In genomic region chr4:171765514-171765913, GRCh38 we compare ENCODE assay signal across 17 cellular contexts. TPM values are rescaled to one million over a fixed set of nuclear protein-coding genes. Genes with fewer than 3 reads are reported as not detected.
DNase-seq lines count a peak whose midpoint lies in the region; ATAC-seq and TF ChIP-seq lines count a peak whose summit lies in the region.
"Had no signal": no experiment of that assay in that cellular context is flagged by ENCODE, and none has a peak within 500 bp of the region (broad histone marks: within the 10 kb centered on the region; RNA-seq: fewer than 3 reads in every experiment).

No MANE protein-coding gene starts in this region.

- H3K36me3 ChIP-seq in left lung (no peaks in the 10 kb centered on the region), upper lobe of right lung (no peaks in the 10 kb centered on the region)
- H3K36me3 ChIP-seq: BLaER1 treated with 17β-estradiol and CSF1 and Interleukin-3, amounts not matched to agents 10 nM and 100 nM had no signal

- intact Hi-C loops in left lung (cut with DNase I) (no loop called here), upper lobe of right lung (cut with DNase I) (no loop called here)

- H3K4me3 ChIP-seq in left lung (no peak overlapping the region), upper lobe of right lung (no peak overlapping the region)
- H3K4me3 ChIP-seq: A549; BLaER1 treated with 17β-estradiol and CSF1 and Interleukin-3, amounts not matched to agents 10 nM and 100 nM had no signal

- TF ChIP-seq CTCF in left lung (IDR thresholded peaks at IDR 0.05) (no peak), upper lobe of right lung (IDR thresholded peaks at IDR 0.05) (no peak)

- DNase-seq in DMS53 (lab: John Stamatoyannopoulos, UW), result peak; percentile 11
- no peak for DNase-seq in DMS53 treated with DMSO at 0.1 percent for 48 hours (lab: John Stamatoyannopoulos, UW; ENCODE audit: unreplicated experiment)
- no peak for DNase-seq in left lung
- DNase-seq in upper lobe of right lung, result no peak
- DNase-seq in stimulated activated CD4-positive, alpha-beta T cell treated with anti-CD3 and anti-CD28 coated beads, Interleukin-4, amount 100 ng/mL, for 24 hours, result no peak
- DNase-seq: AML-193; Caco-2; Calu3; CD4-positive, alpha-beta T cell; CD8-positive, alpha-beta T cell; DMS79 treated with DMSO at 0.1 percent for 48 hours; GF-D8 had no signal

- H3K27ac ChIP-seq in left lung (no peak overlapping the region), upper lobe of right lung (no peak overlapping the region)
- H3K27ac ChIP-seq: 22Rv1; A549; BLaER1 treated with 17β-estradiol and CSF1 and Interleukin-3, amounts not matched to agents 10 nM and 100 nM; C4-2B had no signal

- H3K9me3 ChIP-seq in left lung, result peaks cover 0 to 8% of the 10 kb centered on the region in 2 donors
- H3K9me3 ChIP-seq in upper lobe of right lung, result no peaks in the 10 kb centered on the region
- H3K9me3 ChIP-seq: A549, Caco-2 had no signal

- ATAC-seq in left lung (peak; percentile 88), upper lobe of right lung (peak; percentile 46)
- ATAC-seq: A549; CD8-positive, alpha-beta T cell had no signal

- no peaks in the 10 kb centered on the region for H3K27me3 ChIP-seq in left lung
- H3K27me3 ChIP-seq in upper lobe of right lung, result no peaks in the 10 kb centered on the region
- H3K27me3 ChIP-seq: BLaER1 treated with 17β-estradiol and CSF1 and Interleukin-3, amounts not matched to agents 10 nM and 100 nM had no signal

- H3K4me1 ChIP-seq in left lung (no peaks in the 10 kb centered on the region), upper lobe of right lung (no peaks in the 10 kb centered on the region)
- H3K4me1 ChIP-seq: A549; BLaER1 treated with 17β-estradiol and CSF1 and Interleukin-3, amounts not matched to agents 10 nM and 100 nM; Caco-2 had no signal

RNA-seq across cellular contexts. Expression of gene GALNTL6, which starts 47.7 kb away (rescaled TPM):
- total RNA-seq in left lung (under 1 TPM in 1 of 2 donors, not detected in 1; 0.16 TPM), upper lobe of right lung (0.20 TPM)
- total RNA-seq: A172; Caco-2; Calu3; CD4-positive, alpha-beta T cell; CD8-positive, alpha-beta T cell had no signal
